In the genomic region with DNA sequence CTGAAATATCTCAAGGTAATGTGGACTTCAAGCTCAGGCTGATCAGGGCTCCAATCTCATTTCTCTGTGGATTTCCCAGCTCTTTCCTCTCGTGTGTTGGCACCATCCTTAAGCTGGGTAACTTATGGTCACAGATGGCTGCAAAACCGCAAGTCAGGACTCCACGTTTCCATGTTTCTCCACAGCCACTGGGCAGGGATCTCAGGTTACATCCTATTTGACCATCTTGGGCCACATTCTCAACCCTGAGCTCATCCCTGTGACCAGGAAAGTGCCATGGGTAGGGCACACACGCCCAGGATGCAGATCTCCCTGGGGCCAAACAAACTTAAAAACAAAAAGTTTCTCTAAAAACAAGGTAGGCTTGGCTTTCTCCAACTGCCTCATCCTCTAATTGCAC, we compare ENCODE assay signal across 1 cellular context.
TF ChIP-seq lines count a peak whose summit lies in the region.

No MANE protein-coding gene starts in this region.

TF ChIP-seq in IMR-90, 13 proteins besides CTCF, POLR2A, EP300 and RAD21 (continued from another document):
- TF ChIP-seq RCOR1 (IDR thresholded peaks at IDR 0.05; ENCODE audit: insufficient replicate concordance, low read length) = no peak
- no peak for TF ChIP-seq SMC3 (IDR thresholded peaks at IDR 0.05; ENCODE audit: low read depth, low read length)
- TF ChIP-seq, protein P1, sequence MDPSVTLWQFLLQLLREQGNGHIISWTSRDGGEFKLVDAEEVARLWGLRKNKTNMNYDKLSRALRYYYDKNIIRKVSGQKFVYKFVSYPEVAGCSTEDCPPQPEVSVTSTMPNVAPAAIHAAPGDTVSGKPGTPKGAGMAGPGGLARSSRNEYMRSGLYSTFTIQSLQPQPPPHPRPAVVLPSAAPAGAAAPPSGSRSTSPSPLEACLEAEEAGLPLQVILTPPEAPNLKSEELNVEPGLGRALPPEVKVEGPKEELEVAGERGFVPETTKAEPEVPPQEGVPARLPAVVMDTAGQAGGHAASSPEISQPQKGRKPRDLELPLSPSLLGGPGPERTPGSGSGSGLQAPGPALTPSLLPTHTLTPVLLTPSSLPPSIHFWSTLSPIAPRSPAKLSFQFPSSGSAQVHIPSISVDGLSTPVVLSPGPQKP (IDR thresholded peaks at IDR 0.05; ENCODE audit: borderline replicate concordance, low read depth, low read length) = no peak
- TF ChIP-seq FOS (IDR thresholded peaks at IDR 0.05; ENCODE audit: low read depth, low read length) = no peak
TF ChIP-seq in IMR-90: peak in this region for 0.
